ENCODE assay signal across 8 cellular contexts in the genomic region with DNA sequence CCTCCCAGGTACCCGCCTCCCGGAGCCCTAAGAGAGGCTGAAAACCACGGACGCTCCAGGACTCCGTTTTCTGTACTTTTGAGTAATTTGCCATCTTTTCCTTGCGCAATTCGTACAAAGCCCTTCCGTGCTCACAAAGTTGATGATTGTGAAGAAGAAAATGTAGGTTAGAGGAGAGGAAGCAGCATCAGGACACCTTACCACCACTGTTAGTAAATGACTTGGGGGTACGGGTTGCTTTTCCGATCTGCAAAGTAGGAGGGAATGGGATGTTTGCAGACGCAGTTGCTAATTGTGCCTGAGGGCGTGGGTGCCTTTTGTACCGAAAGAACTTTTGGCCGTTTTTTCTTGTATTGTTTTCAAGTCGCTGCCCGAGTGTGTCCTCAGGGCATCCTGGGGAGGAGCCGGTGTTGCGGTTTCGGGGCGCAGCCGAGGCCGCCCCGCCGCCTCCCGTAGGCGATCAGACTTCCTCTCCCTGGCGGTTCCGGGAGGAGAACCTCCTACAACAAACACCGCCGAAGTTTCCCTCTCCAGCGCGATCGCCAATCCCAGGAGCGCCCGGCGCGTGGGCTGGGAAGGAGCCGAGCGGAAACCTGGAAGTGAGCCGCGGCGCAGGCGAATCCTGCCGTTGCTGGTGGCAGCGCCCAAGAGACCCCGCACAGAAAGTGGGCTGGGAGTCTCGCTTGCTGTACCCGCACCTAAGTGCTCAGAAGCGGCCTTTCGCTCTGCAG. TPM values are rescaled to one million over a fixed set of nuclear protein-coding genes. Genes with fewer than 3 reads are reported as not detected.
DNase-seq lines count a peak whose midpoint lies in the region; ATAC-seq and TF ChIP-seq lines count a peak whose summit lies in the region.
"Had no signal": no experiment of that assay in that cellular context is flagged by ENCODE, and none has a peak within 500 bp of the region (broad histone marks: within the 10 kb centered on the region; RNA-seq: fewer than 3 reads in every experiment).

No MANE protein-coding gene starts in this region.

- peak overlapping the region; percentile 51 for H3K4me3 ChIP-seq in MG63
- H3K4me3 ChIP-seq in astrocyte of the spinal cord (ENCODE audit: low read depth, low read length) = peak overlapping the region; percentile 48
- H3K4me3 ChIP-seq in iPS DF 6.9 (ENCODE audit: low read length) = peak overlapping the region; percentile 62
- peak overlapping the region; percentile 74 for H3K4me3 ChIP-seq in rectal smooth muscle tissue (ENCODE audit: low read length)

- DNase-seq in ELR (ENCODE audit: low read depth) (peak; percentile 78), MG63 (peak; percentile 54), astrocyte of the spinal cord (ENCODE audit: low read depth, low spot score) (peak; percentile 49), iPS DF 6.9 (ENCODE audit: low read depth, low spot score) (no peak), globus pallidus (ENCODE audit: low spot score) (no peak)

- H3K27ac ChIP-seq in iPS DF 6.9 (ENCODE audit: low read length) (no peak overlapping the region), rectal smooth muscle tissue (ENCODE audit: low read depth, low read length) (no peak overlapping the region)

- peak overlapping the region; percentile 58 for H3K9ac ChIP-seq in rectal smooth muscle tissue (ENCODE audit: low read length)

- in situ Hi-C loops in astrocyte of the spinal cord (cut with HindIII; ENCODE audit: low sequenced_read_pairs) = no loop called here

- no peak for ATAC-seq in HG02852 (IDR thresholded peaks at IDR 0.05; ENCODE audit: unreplicated experiment)

- H3K27me3 ChIP-seq in MG63 (peaks cover 52% of the 10 kb centered on the region), iPS DF 6.9 (ENCODE audit: control insufficient read depth, insufficient read depth, low read length) (peaks cover 6% of the 10 kb centered on the region; the same call in 1 of the 2 replicates), rectal smooth muscle tissue (ENCODE audit: control insufficient read depth, insufficient read depth, low read length) (peaks cover 7% of the 10 kb centered on the region)

- H3K4me1 ChIP-seq in iPS DF 6.9 (ENCODE audit: control insufficient read depth, insufficient read depth, low read length) = peaks cover 3% of the 10 kb centered on the region
- peaks cover 2% of the 10 kb centered on the region for H3K4me1 ChIP-seq in rectal smooth muscle tissue (ENCODE audit: control insufficient read depth, insufficient read depth, low read length)

- no peak for TF ChIP-seq CTCF in astrocyte of the spinal cord (IDR thresholded peaks at IDR 0.05; ENCODE audit: low read depth, low read length)

- H3K9me3 ChIP-seq in MG63 = no peaks in the 10 kb centered on the region
- no peaks in the 10 kb centered on the region for H3K9me3 ChIP-seq in iPS DF 6.9 (ENCODE audit: control insufficient read depth, insufficient read depth, low read length)

- H3K36me3 ChIP-seq in MG63 (no peaks in the 10 kb centered on the region), iPS DF 6.9 (ENCODE audit: control insufficient read depth, insufficient read depth, low read length) (no peaks in the 10 kb centered on the region), rectal smooth muscle tissue (ENCODE audit: control insufficient read depth, insufficient read depth, low read length) (no peaks in the 10 kb centered on the region)

- no CpG with 5 or more reads among the region's 50 CpGs for WGBS in iPS DF 6.9 (ENCODE audit: insufficient coverage, insufficient read length)

RNA-seq across cellular contexts. Expression of a gene that starts 1.0 kb away (rescaled TPM):
- total RNA-seq in MG63 (2014; rRNA removed; shearing (Covaris generic); ENCODE audit: low replicate concordance) = not detected in 2 replicates
- total RNA-seq: activated CD8-positive, alpha-beta memory T cell treated with anti-CD3 and anti-CD28 coated beads for 36 hours had no signal

Comparison
In these comparisons a context has a peak if more than half of its experiments do, and no peak if none do; other contexts are left out.
1. DNase-seq: peak in ELR (single experiment), MG63 (single experiment) and astrocyte of the spinal cord (single experiment); none in iPS DF 6.9 (single experiment) and globus pallidus (single experiment).
2. Peak in every context shown above with its lines, with median percentiles within 50 percentile points of each other: H3K4me3 ChIP-seq.